In the genomic region with DNA sequence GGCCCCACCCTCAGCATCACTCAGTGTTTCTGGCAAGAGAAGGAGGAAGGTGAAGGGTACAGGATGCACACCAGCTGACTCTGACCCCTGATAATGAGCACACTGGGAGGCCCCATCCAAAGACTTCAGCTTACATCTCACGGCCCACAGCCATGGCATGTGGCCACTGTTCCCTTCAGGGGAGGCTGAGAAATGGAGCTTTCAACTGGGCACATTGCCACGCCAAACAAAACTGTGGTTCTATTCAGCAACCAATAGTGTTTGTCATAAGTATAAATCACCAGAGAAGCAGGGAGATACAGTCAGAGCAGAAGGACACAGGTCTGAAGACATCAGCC, we compare ENCODE assay signal across 9 cellular contexts. TPM values are rescaled to one million over a fixed set of nuclear protein-coding genes. Genes with fewer than 3 reads are reported as not detected.
DNase-seq lines count a peak whose midpoint lies in the region; ATAC-seq and TF ChIP-seq lines count a peak whose summit lies in the region.
"Had no signal": no experiment of that assay in that cellular context is flagged by ENCODE, and none has a peak within 500 bp of the region (broad histone marks: within the 10 kb centered on the region; RNA-seq: fewer than 3 reads in every experiment).

No MANE protein-coding gene starts in this region.

- H3K4me3 ChIP-seq in right cardiac atrium (ENCODE audit: low read length) (no peak overlapping the region), suprapubic skin (no peak overlapping the region), left lung (no peak overlapping the region)

- peaks cover 63% of the 10 kb centered on the region for H3K4me1 Mint-ChIP-seq in activated CD4-positive, alpha-beta memory T cell treated with anti-CD3 and anti-CD28 coated beads for 36 hours (ENCODE audit: low read depth)
- peaks cover 49% of the 10 kb centered on the region for H3K4me1 Mint-ChIP-seq in activated CD4-positive, alpha-beta memory T cell treated with anti-CD3 and anti-CD28 coated beads, Interleukin-2, amount 10 ng/mL, durations not matched to agents 7 days and 5 days
- peaks cover 45% of the 10 kb centered on the region for H3K4me1 Mint-ChIP-seq in activated naive CD8-positive, alpha-beta T cell treated with anti-CD3 and anti-CD28 coated beads for 36 hours

- H3K27me3 ChIP-seq in right cardiac atrium (ENCODE audit: control insufficient read depth, insufficient read depth) (no peaks in the 10 kb centered on the region), suprapubic skin (no peaks in the 10 kb centered on the region), left lung (no peaks in the 10 kb centered on the region)

- peak overlapping the region; percentile 79 for H3K27ac Mint-ChIP-seq in activated CD4-positive, alpha-beta memory T cell treated with anti-CD3 and anti-CD28 coated beads for 36 hours
- no peak overlapping the region for H3K27ac Mint-ChIP-seq in activated CD4-positive, alpha-beta memory T cell treated with anti-CD3 and anti-CD28 coated beads, Interleukin-2, amount 10 ng/mL, durations not matched to agents 7 days and 5 days
- H3K27ac Mint-ChIP-seq in activated naive CD8-positive, alpha-beta T cell treated with anti-CD3 and anti-CD28 coated beads for 36 hours, result peak overlapping the region; percentile 35
- H3K27ac Mint-ChIP-seq: CD14-positive monocyte had no signal

- TF ChIP-seq POLR2A in suprapubic skin (IDR thresholded peaks at IDR 0.05), result no peak

- no peaks in the 10 kb centered on the region for H3K36me3 Mint-ChIP-seq in activated CD4-positive, alpha-beta memory T cell treated with anti-CD3 and anti-CD28 coated beads for 36 hours
- no peaks in the 10 kb centered on the region for H3K36me3 Mint-ChIP-seq in activated CD4-positive, alpha-beta memory T cell treated with anti-CD3 and anti-CD28 coated beads, Interleukin-2, amount 10 ng/mL, durations not matched to agents 7 days and 5 days (ENCODE audit: low read depth)
- H3K36me3 Mint-ChIP-seq in activated naive CD8-positive, alpha-beta T cell treated with anti-CD3 and anti-CD28 coated beads for 36 hours, result peaks cover 2% of the 10 kb centered on the region
- H3K36me3 Mint-ChIP-seq: CD14-positive monocyte had no signal

- 37% methylated on average over 2 of the region's 2 CpGs for WGBS in right cardiac atrium
- 52% methylated on average over 2 of the region's 2 CpGs for WGBS in suprapubic skin

- no peak overlapping the region for H3K4me3 Mint-ChIP-seq in activated CD4-positive, alpha-beta memory T cell treated with anti-CD3 and anti-CD28 coated beads for 36 hours
- H3K4me3 Mint-ChIP-seq in activated CD4-positive, alpha-beta memory T cell treated with anti-CD3 and anti-CD28 coated beads, Interleukin-2, amount 10 ng/mL, durations not matched to agents 7 days and 5 days, result no peak overlapping the region
- H3K4me3 Mint-ChIP-seq in activated naive CD8-positive, alpha-beta T cell treated with anti-CD3 and anti-CD28 coated beads for 36 hours, result no peak overlapping the region
- H3K4me3 Mint-ChIP-seq: CD14-positive monocyte had no signal

- TF ChIP-seq CTCF in suprapubic skin (IDR thresholded peaks at IDR 0.05), result no peak
- no peak for TF ChIP-seq CTCF in left lung (IDR thresholded peaks at IDR 0.05)

- POLR2A ChIA-PET in activated CD4-positive, alpha-beta memory T cell treated with anti-CD3 and anti-CD28 coated beads for 36 hours (lab: Charles Lee), result interaction anchor here (0.9 to 1.5 kb wide), 3 partner anchors 15 to 26 kb away, joined by 3 to 4 read pairs (median 3); no protein-coding TSS in a partner anchor
- POLR2A ChIA-PET in activated CD4-positive, alpha-beta memory T cell treated with anti-CD3 and anti-CD28 coated beads, Interleukin-2, amount 10 ng/mL, durations not matched to agents 7 days and 5 days (lab: Charles Lee), result interaction anchor here (1.1 to 2.2 kb wide), 3 partner anchors 9 to 25 kb away, joined by 3 to 13 read pairs (median 4); partner anchors contain the start of gene TRAF3IP3

- H3K9me3 Mint-ChIP-seq in activated CD4-positive, alpha-beta memory T cell treated with anti-CD3 and anti-CD28 coated beads for 36 hours, result no peaks in the 10 kb centered on the region
- no peaks in the 10 kb centered on the region for H3K9me3 Mint-ChIP-seq in activated CD4-positive, alpha-beta memory T cell treated with anti-CD3 and anti-CD28 coated beads, Interleukin-2, amount 10 ng/mL, durations not matched to agents 7 days and 5 days
- no peaks in the 10 kb centered on the region for H3K9me3 Mint-ChIP-seq in activated naive CD8-positive, alpha-beta T cell treated with anti-CD3 and anti-CD28 coated beads for 36 hours
- H3K9me3 Mint-ChIP-seq: CD14-positive monocyte had no signal

- intact Hi-C loops in activated CD4-positive, alpha-beta memory T cell treated with anti-CD3 and anti-CD28 coated beads for 36 hours (cut with micrococcal nuclease), result no loop called here
- intact Hi-C loops in right cardiac atrium (cut with DNase I), result loop anchor here in 2 of 4 donors (10.0 kb wide), 2 partner anchors 48 to 118 kb away; no protein-coding TSS in a partner anchor
- intact Hi-C loops in left lung (cut with DNase I), result no loop called here

- H3K4me1 ChIP-seq in right cardiac atrium (ENCODE audit: control insufficient read depth, insufficient read depth, low read length) (peaks cover 13% of the 10 kb centered on the region), suprapubic skin (peaks cover 12% of the 10 kb centered on the region), left lung (peaks cover 0 to 12% of the 10 kb centered on the region in 2 donors)

- CTCF ChIA-PET in activated CD4-positive, alpha-beta memory T cell treated with anti-CD3 and anti-CD28 coated beads for 36 hours (lab: Charles Lee), result interaction anchor here (1.1 to 1.2 kb wide), 2 partner anchors 15 to 25 kb away, joined by 3 read pairs; no protein-coding TSS in a partner anchor
- CTCF ChIA-PET in activated CD4-positive, alpha-beta memory T cell treated with anti-CD3 and anti-CD28 coated beads, Interleukin-2, amount 10 ng/mL, durations not matched to agents 7 days and 5 days (lab: Charles Lee), result interaction anchor here (1.9 to 2.0 kb wide), 2 partner anchors 163 to 174 kb away, joined by 5 to 7 read pairs; no protein-coding TSS in a partner anchor

- peak; percentile 49 for DNase-seq in activated CD4-positive, alpha-beta memory T cell treated with anti-CD3 and anti-CD28 coated beads for 36 hours
- no peak for DNase-seq in activated CD4-positive, alpha-beta memory T cell treated with anti-CD3 and anti-CD28 coated beads, Interleukin-2, amount 10 ng/mL, durations not matched to agents 7 days and 5 days
- DNase-seq in activated naive CD8-positive, alpha-beta T cell treated with anti-CD3 and anti-CD28 coated beads for 36 hours, result no peak
- peak; percentile 64 to 84 (median 66) for DNase-seq in right cardiac atrium
- DNase-seq in suprapubic skin (ENCODE audit: low spot score in 2 of 2), result no peak
- no peak for DNase-seq in left lung
- no peak for DNase-seq in GF-D8 (lab: John Stamatoyannopoulos, UW)

- ATAC-seq in right cardiac atrium, result peak; percentile 15 to 39
- no peak for ATAC-seq in GM18519 (IDR thresholded peaks at IDR 0.05; ENCODE audit: low FRiP score, unreplicated experiment)
- no peak for ATAC-seq in left lung

- no peak for TF ChIP-seq EP300 in suprapubic skin (IDR thresholded peaks at IDR 0.05)

- H3K27ac ChIP-seq in right cardiac atrium (ENCODE audit: low read length), result peak overlapping the region; percentile 86
- H3K27ac ChIP-seq in suprapubic skin, result peak overlapping the region; percentile 31
- peak overlapping the region in 1 of 2 donors; percentile 57 for H3K27ac ChIP-seq in left lung

- H3K27me3 Mint-ChIP-seq in activated CD4-positive, alpha-beta memory T cell treated with anti-CD3 and anti-CD28 coated beads for 36 hours, result no peaks in the 10 kb centered on the region
- no peaks in the 10 kb centered on the region for H3K27me3 Mint-ChIP-seq in activated CD4-positive, alpha-beta memory T cell treated with anti-CD3 and anti-CD28 coated beads, Interleukin-2, amount 10 ng/mL, durations not matched to agents 7 days and 5 days
- no peaks in the 10 kb centered on the region for H3K27me3 Mint-ChIP-seq in activated naive CD8-positive, alpha-beta T cell treated with anti-CD3 and anti-CD28 coated beads for 36 hours

- no peaks in the 10 kb centered on the region for H3K36me3 ChIP-seq in suprapubic skin
- H3K36me3 ChIP-seq in left lung, result no peaks in the 10 kb centered on the region

- no peaks in the 10 kb centered on the region for H3K9me3 ChIP-seq in right cardiac atrium (ENCODE audit: control insufficient read depth, low read length)
- no peaks in the 10 kb centered on the region for H3K9me3 ChIP-seq in suprapubic skin
- no peaks in the 10 kb centered on the region for H3K9me3 ChIP-seq in left lung

RNA-seq across cellular contexts. Expression of gene TRAF3IP3, which starts 12.7 kb away (rescaled TPM):
- 100 to 1,000 TPM; 212 to 217 TPM for total RNA-seq in activated CD4-positive, alpha-beta memory T cell treated with anti-CD3 and anti-CD28 coated beads for 36 hours
- total RNA-seq in activated CD4-positive, alpha-beta memory T cell treated with anti-CD3 and anti-CD28 coated beads, Interleukin-2, amount 10 ng/mL, durations not matched to agents 7 days and 5 days, result 100 to 1,000 TPM; 421 to 422 TPM
- 100 to 1,000 TPM; 194 to 204 TPM for total RNA-seq in activated naive CD8-positive, alpha-beta T cell treated with anti-CD3 and anti-CD28 coated beads for 36 hours
- total RNA-seq in right cardiac atrium (1 to 10 TPM in 3 of 4 donors, under 1 TPM in 1; 0.91 to 2.7 (median 1.4) TPM), suprapubic skin (1 to 10 TPM in 3 of 4 donors, not detected in 1; 1.6 to 3.1 (median 2.0) TPM), left lung (10 to 100 TPM in 1 of 2 donors, 1 to 10 TPM in 1; 4.5 to 13.5 TPM)
- polyA plus RNA-seq in right cardiac atrium, result 0.63 TPM

RNA-seq across cellular contexts. Expression of gene HSD11B1, which starts 38.5 kb away (rescaled TPM):
- total RNA-seq in activated CD4-positive, alpha-beta memory T cell treated with anti-CD3 and anti-CD28 coated beads for 36 hours, result 10 to 100 TPM; 22.4 to 23.9 TPM
- 10 to 100 TPM in 1 of 2 experiments, 1 to 10 TPM in 1; 8.7 to 11.4 TPM for total RNA-seq in activated CD4-positive, alpha-beta memory T cell treated with anti-CD3 and anti-CD28 coated beads, Interleukin-2, amount 10 ng/mL, durations not matched to agents 7 days and 5 days
- total RNA-seq in activated naive CD8-positive, alpha-beta T cell treated with anti-CD3 and anti-CD28 coated beads for 36 hours, result under 1 TPM in 1 of 2 experiments, not detected in 1; 0.36 TPM
- total RNA-seq in right cardiac atrium (1 to 10 TPM; 1.0 to 4.3 (median 2.7) TPM), suprapubic skin (10 to 100 TPM; 26.2 to 88.5 (median 52.0) TPM), left lung (10 to 100 TPM in 1 of 2 donors, 1 to 10 TPM in 1; 8.1 to 30.7 TPM)
- polyA plus RNA-seq in right cardiac atrium, result 1.5 TPM
- polyA plus RNA-seq: CD14-positive monocyte had no signal

RNA-seq across cellular contexts. Expression of gene C1orf74, which starts 41.2 kb away (rescaled TPM):
- total RNA-seq in activated CD4-positive, alpha-beta memory T cell treated with anti-CD3 and anti-CD28 coated beads for 36 hours, result 1 to 10 TPM; 3.5 to 3.9 TPM
- total RNA-seq in activated CD4-positive, alpha-beta memory T cell treated with anti-CD3 and anti-CD28 coated beads, Interleukin-2, amount 10 ng/mL, durations not matched to agents 7 days and 5 days, result 1 to 10 TPM; 2.1 to 2.2 TPM
- 1 to 10 TPM; 1.5 to 1.7 TPM for total RNA-seq in activated naive CD8-positive, alpha-beta T cell treated with anti-CD3 and anti-CD28 coated beads for 36 hours
- total RNA-seq in right cardiac atrium (1 to 10 TPM; 1.9 to 3.3 (median 2.8) TPM), suprapubic skin (10 to 100 TPM; 10.1 to 18.1 (median 15.1) TPM), left lung (1 to 10 TPM; 1.8 to 2.2 TPM)
- 1.4 TPM for polyA plus RNA-seq in right cardiac atrium

Comparison
In these comparisons a context has a peak if more than half of its experiments do, and no peak if none do; other contexts are left out.
1. DNase-seq: peak in activated CD4-positive, alpha-beta memory T cell treated with anti-CD3 and anti-CD28 coated beads for 36 hours (single experiment) and right cardiac atrium (3 of 3); none in activated CD4-positive, alpha-beta memory T cell treated with anti-CD3 and anti-CD28 coated beads, Interleukin-2, amount 10 ng/mL, durations not matched to agents 7 days and 5 days (single experiment), activated naive CD8-positive, alpha-beta T cell treated with anti-CD3 and anti-CD28 coated beads for 36 hours (single experiment), suprapubic skin (0 of 2), left lung (0 of 2) and GF-D8 (single experiment).
2. ATAC-seq: peak in right cardiac atrium (2 of 2); none in GM18519 (single experiment) and left lung (single experiment).
3. RNA of gene TRAF3IP3, which starts 12.7 kb away (total RNA-seq): 421 to 422 TPM in activated CD4-positive, alpha-beta memory T cell treated with anti-CD3 and anti-CD28 coated beads, Interleukin-2, amount 10 ng/mL, durations not matched to agents 7 days and 5 days, 212 to 217 TPM in activated CD4-positive, alpha-beta memory T cell treated with anti-CD3 and anti-CD28 coated beads for 36 hours and 194 to 204 TPM in activated naive CD8-positive, alpha-beta T cell treated with anti-CD3 and anti-CD28 coated beads for 36 hours; 4.5 to 13.5 TPM in left lung, 1.6 to 3.1 TPM in suprapubic skin and 0.91 to 2.7 TPM in right cardiac atrium; every median in the first group is over 10 times any median in the second.